17 cellular contexts compared by ENCODE assay signal in the genomic region with DNA sequence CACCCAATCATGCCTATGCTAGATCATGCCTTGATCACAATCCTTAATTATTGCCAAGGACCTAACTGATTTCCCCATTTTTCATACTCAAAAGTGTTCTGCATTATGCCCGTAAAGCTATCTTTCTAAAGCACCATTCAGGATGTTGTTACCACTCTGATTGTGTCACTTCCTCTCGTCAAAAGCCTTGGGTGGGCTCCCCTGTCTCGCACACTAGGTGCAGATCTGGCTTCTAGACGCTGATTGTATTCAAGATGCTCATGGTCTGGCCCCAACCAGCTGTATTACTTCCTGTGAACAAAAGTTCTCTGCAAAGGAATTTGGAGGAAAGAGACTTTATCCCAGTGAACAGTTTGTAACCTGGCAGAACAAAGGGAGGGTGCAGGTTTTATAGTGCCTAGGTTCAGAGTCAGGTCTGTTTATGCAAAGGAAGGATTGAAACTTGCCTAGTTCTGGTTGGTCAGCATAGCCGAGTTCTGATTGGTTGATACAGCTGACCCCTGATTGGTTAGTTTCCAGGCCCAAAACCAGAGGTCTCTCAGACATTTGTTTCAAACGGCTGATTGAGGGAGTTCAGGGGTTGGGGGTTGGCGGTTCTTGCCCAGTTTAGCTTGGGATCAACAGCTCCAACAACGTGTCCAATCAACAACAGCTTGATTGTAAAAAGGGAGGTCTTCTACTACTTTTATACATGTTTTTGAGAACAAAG. TPM values are rescaled to one million over a fixed set of nuclear protein-coding genes. Genes with fewer than 3 reads are reported as not detected.
DNase-seq lines count a peak whose midpoint lies in the region; ATAC-seq and TF ChIP-seq lines count a peak whose summit lies in the region.
"Had no signal": no experiment of that assay in that cellular context is flagged by ENCODE, and none has a peak within 500 bp of the region (broad histone marks: within the 10 kb centered on the region; RNA-seq: fewer than 3 reads in every experiment).

No MANE protein-coding gene starts in this region.

- no peak overlapping the region for H3K4ac ChIP-seq in mesendoderm (ENCODE audit: low read depth, low read length)

- no peak overlapping the region for H3K4me3 ChIP-seq in HL-60 (replicated peaks; ENCODE audit: insufficient read depth, low read length)
- no peak overlapping the region for H3K4me3 ChIP-seq in mesendoderm (ENCODE audit: low read length)
- H3K4me3 ChIP-seq in gastroesophageal sphincter = no peak overlapping the region

- no peak overlapping the region for H3K23ac ChIP-seq in mesendoderm (ENCODE audit: low read length)

- BruUV-seq in Calu3 (replicated peaks; lab: Mats Ljungman, UMichigan) = no TSS peak

- H3K79me2 ChIP-seq in mesendoderm (ENCODE audit: control insufficient read depth, insufficient read depth, low read length) = no peaks in the 10 kb centered on the region

- no peak for TF ChIP-seq EP300 in gastroesophageal sphincter (IDR thresholded peaks at IDR 0.05)

- H2BK120ac ChIP-seq in mesendoderm (ENCODE audit: low read depth, low read length) = no peak overlapping the region

- no peak for TF ChIP-seq CTCF in Calu3 (IDR thresholded peaks at IDR 0.05; ENCODE audit: unreplicated experiment)
- no peak for TF ChIP-seq CTCF in HL-60 (IDR thresholded peaks at IDR 0.05; ENCODE audit: insufficient read depth, low read length)
- TF ChIP-seq CTCF in gastroesophageal sphincter (IDR thresholded peaks at IDR 0.05) = no peak

- H3K27me3 ChIP-seq in HL-60 (ENCODE audit: insufficient read depth, poor library complexity, severe bottlenecking) (no peaks in the 10 kb centered on the region), mesendoderm (ENCODE audit: insufficient read depth, low read length, poor library complexity) (no peaks in the 10 kb centered on the region), gastroesophageal sphincter (no peaks in the 10 kb centered on the region)

- H2AK5ac ChIP-seq in mesendoderm (ENCODE audit: low read length) = no peak overlapping the region

- peak overlapping the region; percentile 2 for H3K27ac Mint-ChIP-seq in Calu3 (ENCODE audit: unreplicated experiment)
- peak overlapping the region; percentile 7 for H3K27ac Mint-ChIP-seq in activated T-helper 17 cell treated with anti-CD3 and anti-CD28 coated beads, Interleukin-2, amount 50 U/mL, for 72 hours
- H3K27ac Mint-ChIP-seq: CD4-positive, alpha-beta T cell had no signal

- H3K27ac ChIP-seq in HL-60 (replicated peaks) (peak overlapping the region; percentile 18; the same call in 1 of the 2 replicates), mesendoderm (ENCODE audit: low read depth, low read length) (no peak overlapping the region), gastroesophageal sphincter (no peak overlapping the region)

- H3K9me3 Mint-ChIP-seq in Calu3 (ENCODE audit: low read depth, unreplicated experiment) = no peaks in the 10 kb centered on the region
- H3K9me3 Mint-ChIP-seq in activated T-helper 17 cell treated with anti-CD3 and anti-CD28 coated beads, Interleukin-2, amount 50 U/mL, for 72 hours = no peaks in the 10 kb centered on the region
- H3K9me3 Mint-ChIP-seq: CD4-positive, alpha-beta T cell had no signal

- H3K9me3 ChIP-seq in gastroesophageal sphincter = no peaks in the 10 kb centered on the region

- H3K4me3 Mint-ChIP-seq in Calu3 (ENCODE audit: low read depth, unreplicated experiment) = no peak overlapping the region
- no peak overlapping the region for H3K4me3 Mint-ChIP-seq in activated T-helper 17 cell treated with anti-CD3 and anti-CD28 coated beads, Interleukin-2, amount 50 U/mL, for 72 hours
- H3K4me3 Mint-ChIP-seq: CD4-positive, alpha-beta T cell had no signal

- no peaks in the 10 kb centered on the region for H3K79me1 ChIP-seq in mesendoderm (ENCODE audit: low read length)

- peaks cover 4% of the 10 kb centered on the region for H3K36me3 ChIP-seq in mesendoderm (ENCODE audit: control insufficient read depth, insufficient read depth, low read length)
- peaks cover 3 to 85% of the 10 kb centered on the region in 2 donors for H3K36me3 ChIP-seq in gastroesophageal sphincter

- H2BK5ac ChIP-seq in mesendoderm (ENCODE audit: low read length) = no peak overlapping the region

- H3K36me3 Mint-ChIP-seq in Calu3 (ENCODE audit: insufficient read depth, unreplicated experiment) = peaks cover 22% of the 10 kb centered on the region
- H3K36me3 Mint-ChIP-seq in activated T-helper 17 cell treated with anti-CD3 and anti-CD28 coated beads, Interleukin-2, amount 50 U/mL, for 72 hours (ENCODE audit: low read depth) = peaks cover 85% of the 10 kb centered on the region

- no peak overlapping the region for H3K18ac ChIP-seq in mesendoderm (ENCODE audit: low read length)

- no peak overlapping the region for H3K4me2 ChIP-seq in mesendoderm (ENCODE audit: low read length)

- H3K9ac ChIP-seq in mesendoderm (ENCODE audit: low read length) = no peak overlapping the region

- CTCF ChIA-PET in Calu3 (lab: Charles Lee) = no interaction called here

- no peaks in the 10 kb centered on the region for H3K4me1 ChIP-seq in mesendoderm (ENCODE audit: control insufficient read depth, low read depth, low read length)
- peaks cover 0 to 6% (median 0%) of the 10 kb centered on the region in 3 donors for H3K4me1 ChIP-seq in gastroesophageal sphincter

- no peak for DNase-seq in Calu3
- DNase-seq in HL-60 (ENCODE audit: low read depth in 1 of 2, low spot score in 1 of 2) = no peak
- DNase-seq in mesendoderm = peak; percentile 35
- DNase-seq in H4 (ENCODE audit: low spot score) = no peak
- no peak for DNase-seq in D341Med (ENCODE audit: low spot score)
- DNase-seq in MV-4-11 (lab: John Stamatoyannopoulos, UW) = no peak
- DNase-seq: ACHN; CD4-positive, alpha-beta T cell; H7; NCI-H1436; NCI-H2081; NCI-H526; OCI-M1; RPMI8226 had no signal

- TF ChIP-seq POLR2A in gastroesophageal sphincter (IDR thresholded peaks at IDR 0.05) = no peak

- no peak overlapping the region for H4K5ac ChIP-seq in mesendoderm (ENCODE audit: low read length)

- H3K27me3 Mint-ChIP-seq in Calu3 (ENCODE audit: unreplicated experiment) = no peaks in the 10 kb centered on the region
- no peaks in the 10 kb centered on the region for H3K27me3 Mint-ChIP-seq in activated T-helper 17 cell treated with anti-CD3 and anti-CD28 coated beads, Interleukin-2, amount 50 U/mL, for 72 hours
- H3K27me3 Mint-ChIP-seq: CD4-positive, alpha-beta T cell had no signal

- H3K4me1 Mint-ChIP-seq in Calu3 (ENCODE audit: low read depth, unreplicated experiment) = peaks cover 27% of the 10 kb centered on the region
- H3K4me1 Mint-ChIP-seq in activated T-helper 17 cell treated with anti-CD3 and anti-CD28 coated beads, Interleukin-2, amount 50 U/mL, for 72 hours = peaks cover 5% of the 10 kb centered on the region

- H2BK15ac ChIP-seq in mesendoderm (replicated peaks; ENCODE audit: low read depth) = no peak overlapping the region

- WGBS in mesendoderm (ENCODE audit: extremely low coverage, insufficient coverage, low lambda C conversion rate) = no CpG with 5 or more reads among the region's 8 CpGs
- WGBS in gastroesophageal sphincter (ENCODE audit: low coverage in 1 of 2), 2 donors = 85 to 87% methylated on average over 4 to 6 of the region's 8 CpGs

- intact Hi-C loops in Calu3 (cut with micrococcal nuclease; ENCODE audit: unreplicated experiment) = no loop called here

- H4K8ac ChIP-seq in mesendoderm (ENCODE audit: low read depth, low read length) = no peak overlapping the region

- ATAC-seq in activated T-helper 17 cell treated with anti-CD3 and anti-CD28 coated beads, Interleukin-2, amount 50 U/mL, for 72 hours (replicated peaks) = no peak
- ATAC-seq in gastroesophageal sphincter = no peak
- ATAC-seq: HepG2 had no signal

- H3K56ac ChIP-seq in mesendoderm (ENCODE audit: low read length) = no peak overlapping the region

RNA-seq across cellular contexts. Expression of a gene that starts 25.4 kb away (rescaled TPM):
- total RNA-seq in Calu3 (2022) = 53.2 and 57.1 TPM in 2 replicates
- 10 to 100 TPM; 59.1 to 62.1 TPM for total RNA-seq in activated T-helper 17 cell treated with anti-CD3 and anti-CD28 coated beads, Interleukin-2, amount 50 U/mL, for 72 hours
- polyA plus RNA-seq in mesendoderm (2013, experiment 1 of 2) = 57.8 TPM
- 62.1 TPM for polyA plus RNA-seq in mesendoderm (2013, experiment 2 of 2)
- total RNA-seq in H4 (2014; rRNA removed; shearing (Covaris generic)) = 72.3 and 88.3 TPM in 2 replicates
- total RNA-seq in gastroesophageal sphincter = 10 to 100 TPM; 47.8 to 81.1 (median 69.5) TPM

RNA-seq across cellular contexts. Expression of a gene that starts 25.8 kb away (rescaled TPM):
- total RNA-seq in Calu3 (2022) (8.2 and 10.1 TPM in 2 replicates), gastroesophageal sphincter (1 to 10 TPM; 1.9 to 4.2 (median 2.5) TPM)
- 1 to 10 TPM; 2.4 to 4.6 TPM for total RNA-seq in activated T-helper 17 cell treated with anti-CD3 and anti-CD28 coated beads, Interleukin-2, amount 50 U/mL, for 72 hours
- polyA plus RNA-seq in mesendoderm (2013, experiment 1 of 2) = 3.2 TPM
- polyA plus RNA-seq in mesendoderm (2013, experiment 2 of 2) = 2.9 TPM
- 2.5 and 5.8 TPM in 2 replicates for total RNA-seq in H4 (2014; rRNA removed; shearing (Covaris generic))

RNA-seq across cellular contexts. Expression of a gene that starts 49.0 kb away (rescaled TPM):
- total RNA-seq in Calu3 (2022) (35.0 and 42.2 TPM in 2 replicates), gastroesophageal sphincter (10 to 100 TPM; 25.7 to 33.1 (median 30.2) TPM)
- total RNA-seq in activated T-helper 17 cell treated with anti-CD3 and anti-CD28 coated beads, Interleukin-2, amount 50 U/mL, for 72 hours = 10 to 100 TPM; 28.2 to 30.3 TPM
- 15.0 TPM for polyA plus RNA-seq in mesendoderm (2013, experiment 1 of 2)
- 15.3 TPM for polyA plus RNA-seq in mesendoderm (2013, experiment 2 of 2)
- total RNA-seq in H4 (2014; rRNA removed; shearing (Covaris generic)) = 12.4 and 28.5 TPM in 2 replicates

RNA-seq across cellular contexts. Expression of a gene that starts 57.6 kb away (rescaled TPM):
- total RNA-seq in Calu3 (2022) = 65.4 and 81.6 TPM in 2 replicates
- 10 to 100 TPM; 43.5 to 49.6 TPM for total RNA-seq in activated T-helper 17 cell treated with anti-CD3 and anti-CD28 coated beads, Interleukin-2, amount 50 U/mL, for 72 hours
- 42.0 TPM for polyA plus RNA-seq in mesendoderm (2013, experiment 1 of 2)
- 42.6 TPM for polyA plus RNA-seq in mesendoderm (2013, experiment 2 of 2)
- 9.5 and 16.2 TPM in 2 replicates for total RNA-seq in H4 (2014; rRNA removed; shearing (Covaris generic))
- 100 to 1,000 TPM in 1 of 4 donors, 10 to 100 TPM in 3; 57.3 to 105 (median 64.0) TPM for total RNA-seq in gastroesophageal sphincter

RNA-seq across cellular contexts. Expression of a gene that starts 58.0 kb away (rescaled TPM):
- total RNA-seq in Calu3 (2022) = 14.8 and 15.5 TPM in 2 replicates
- 10 to 100 TPM; 10.5 to 15.1 TPM for total RNA-seq in activated T-helper 17 cell treated with anti-CD3 and anti-CD28 coated beads, Interleukin-2, amount 50 U/mL, for 72 hours
- polyA plus RNA-seq in mesendoderm (2013, experiment 1 of 2) = 8.8 TPM
- polyA plus RNA-seq in mesendoderm (2013, experiment 2 of 2) = 8.9 TPM
- 4.8 and 5.1 TPM in 2 replicates for total RNA-seq in H4 (2014; rRNA removed; shearing (Covaris generic))
- total RNA-seq in gastroesophageal sphincter = 10 to 100 TPM in 3 of 4 donors, 1 to 10 TPM in 1; 4.7 to 14.2 (median 10.4) TPM
